In the genomic region with DNA sequence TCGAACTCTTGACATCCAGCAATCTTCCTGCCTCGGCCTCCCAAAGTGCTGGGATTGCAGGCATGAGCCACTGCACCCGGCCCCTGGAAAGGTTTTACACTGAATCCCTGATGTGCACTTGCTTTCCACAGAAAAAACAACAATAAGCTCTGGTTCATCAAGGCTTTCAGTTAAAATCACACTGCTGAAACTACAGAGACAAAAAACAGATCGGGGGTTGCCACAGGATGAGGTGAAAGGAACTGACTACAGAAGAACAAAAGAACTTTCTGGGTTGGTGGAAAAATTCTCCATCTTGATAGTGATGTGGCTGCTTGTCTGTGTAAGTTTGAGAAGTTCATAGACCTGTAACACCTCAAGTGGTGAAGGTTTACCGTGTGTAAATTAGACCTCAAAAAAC, we compare ENCODE assay signal across 10 cellular contexts. TPM values are rescaled to one million over a fixed set of nuclear protein-coding genes. Genes with fewer than 3 reads are reported as not detected.
A peak's percentile ranks its signal among the peaks of the same experiment; 100 is the strongest.
DNase-seq lines count a peak whose midpoint lies in the region; ATAC-seq, FAIRE-seq and TF ChIP-seq lines count a peak whose summit lies in the region.
"Had no signal": no experiment of that assay in that cellular context is flagged by ENCODE, and none has a peak within 500 bp of the region (broad histone marks: within the 10 kb centered on the region; RNA-seq: fewer than 3 reads in every experiment).

No MANE protein-coding gene starts in this region.

- peaks cover 72% of the 10 kb centered on the region for H3K4me1 Mint-ChIP-seq in CD8-positive, alpha-beta T cell (ENCODE audit: low read depth)
- H3K4me1 Mint-ChIP-seq in T-helper 17 cell (peaks cover 51% of the 10 kb centered on the region), MCF 10A (ENCODE audit: insufficient read depth, unreplicated experiment) (peaks cover 26% of the 10 kb centered on the region)
- peaks cover 34 to 72% (median 56%) of the 10 kb centered on the region in 7 donors for H3K4me1 Mint-ChIP-seq in naive thymus-derived CD4-positive, alpha-beta T cell

- H3K9me3 Mint-ChIP-seq in CD8-positive, alpha-beta T cell, result no peaks in the 10 kb centered on the region
- H3K9me3 Mint-ChIP-seq in MCF 10A (ENCODE audit: unreplicated experiment), result no peaks in the 10 kb centered on the region
- no peaks in the 10 kb centered on the region for H3K9me3 Mint-ChIP-seq in naive thymus-derived CD4-positive, alpha-beta T cell

- no peak for TF ChIP-seq CTCF in CD8-positive, alpha-beta T cell (IDR thresholded peaks at IDR 0.05)
- no peak for TF ChIP-seq CTCF in MCF 10A (IDR thresholded peaks at IDR 0.05; ENCODE audit: unreplicated experiment)

- peak overlapping the region; percentile 85 for H3K4me3 ChIP-seq in CD8-positive, alpha-beta T cell (ENCODE audit: low read depth, low read length)
- H3K4me3 ChIP-seq in naive thymus-derived CD4-positive, alpha-beta T cell (ENCODE audit: low read length), result peak overlapping the region; percentile 95

- peak overlapping the region; percentile 74 for H3K27ac ChIP-seq in CD8-positive, alpha-beta T cell (ENCODE audit: low read depth, low read length)
- H3K27ac ChIP-seq in naive thymus-derived CD4-positive, alpha-beta T cell (ENCODE audit: low read depth, low read length), result peak overlapping the region; percentile 83

- ATAC-seq in CD8-positive, alpha-beta T cell, result peak; percentile 26
- peak; percentile 63 for ATAC-seq in T-helper 17 cell
- peak; percentile 60 for ATAC-seq in naive thymus-derived CD4-positive, alpha-beta T cell
- ATAC-seq in HG03469 (IDR thresholded peaks at IDR 0.05; ENCODE audit: unreplicated experiment), result no peak

- peak overlapping the region; percentile 94 for H3K4me3 Mint-ChIP-seq in CD8-positive, alpha-beta T cell
- peak overlapping the region; percentile 94 for H3K4me3 Mint-ChIP-seq in T-helper 17 cell
- peak overlapping the region; percentile 77 for H3K4me3 Mint-ChIP-seq in MCF 10A (ENCODE audit: unreplicated experiment)
- peak overlapping the region; percentile 86 to 99 (median 98) for H3K4me3 Mint-ChIP-seq in naive thymus-derived CD4-positive, alpha-beta T cell

- POLR2A ChIA-PET in CD8-positive, alpha-beta T cell (lab: Charles Lee), result interaction anchor here (0.7 to 6.2 kb wide), 25 partner anchors 9 to 148 kb away, joined by 3 to 55 read pairs (median 5); a partner anchor contains a TSS
- POLR2A ChIA-PET in MCF 10A (lab: Yijun Ruan, JAX), result interaction anchor here (0.8 to 4.7 kb wide), 4 partner anchors 26 to 66 kb away, joined by 3 to 33 read pairs (median 16); no protein-coding TSS in a partner anchor
- POLR2A ChIA-PET in naive thymus-derived CD4-positive, alpha-beta T cell (lab: Charles Lee), result interaction anchor here (0.6 to 8.9 kb wide), 26 partner anchors 9 to 331 kb away, joined by 3 to 111 read pairs (median 4); a partner anchor contains a TSS

- peak in 4 of 7 experiments; percentile 46 to 71 (median 51) for DNase-seq in CD8-positive, alpha-beta T cell
- DNase-seq in T-helper 17 cell (peak in 2 of 3 donors; percentile 21 to 25), MCF 10A (ENCODE audit: unreplicated experiment) (no peak), urothelium cell line (ENCODE audit: low spot score) (no peak), ureter (ENCODE audit: low spot score) (no peak), COLO829 (ENCODE audit: low spot score) (no peak)
- DNase-seq in naive thymus-derived CD4-positive, alpha-beta T cell, result peak in 8 of 9 donors; percentile 30 to 94 (median 91)
- DNase-seq: erythroblast, NCI-H226 had no signal

- H3K36me3 ChIP-seq in CD8-positive, alpha-beta T cell (ENCODE audit: insufficient read depth, low read length), result peaks cover 11% of the 10 kb centered on the region
- H3K36me3 ChIP-seq in naive thymus-derived CD4-positive, alpha-beta T cell (ENCODE audit: control insufficient read depth in 2 of 3, insufficient read depth in 3 of 3, low read length in 3 of 3), result peaks cover 0 to 32% (median 6%) of the 10 kb centered on the region in 3 experiments

- peaks cover 57% of the 10 kb centered on the region for H3K36me3 Mint-ChIP-seq in CD8-positive, alpha-beta T cell
- H3K36me3 Mint-ChIP-seq in T-helper 17 cell (ENCODE audit: low read depth) (peaks cover 3% of the 10 kb centered on the region), MCF 10A (ENCODE audit: insufficient read depth, unreplicated experiment) (peaks cover 17% of the 10 kb centered on the region)
- H3K36me3 Mint-ChIP-seq in naive thymus-derived CD4-positive, alpha-beta T cell, result peaks cover 9 to 47% (median 42%) of the 10 kb centered on the region in 5 donors

- CTCF ChIA-PET in CD8-positive, alpha-beta T cell (lab: Charles Lee), result interaction anchor here (0.7 to 5.2 kb wide), 13 partner anchors 8 to 149 kb away, joined by 3 to 68 read pairs (median 4); no protein-coding TSS in a partner anchor
- CTCF ChIA-PET in MCF 10A (lab: Yijun Ruan, JAX), result interaction anchor here (0.6 to 7.4 kb wide), 6 partner anchors 10 to 281 kb away, joined by 3 to 67 read pairs (median 4); no protein-coding TSS in a partner anchor
- CTCF ChIA-PET in naive thymus-derived CD4-positive, alpha-beta T cell (lab: Charles Lee), result interaction anchor here (0.6 to 3.9 kb wide), 12 partner anchors 13 to 149 kb away, joined by 3 to 47 read pairs (median 3); no protein-coding TSS in a partner anchor

- no peak for FAIRE-seq in urothelium cell line (lab: Jason Lieb, UNC)

- H3K9me3 ChIP-seq in CD8-positive, alpha-beta T cell (ENCODE audit: low read length), result no peaks in the 10 kb centered on the region
- H3K9me3 ChIP-seq in T-helper 17 cell (ENCODE audit: control insufficient read depth, low read length, poor library complexity, severe bottlenecking), result no peaks in the 10 kb centered on the region
- no peaks in the 10 kb centered on the region for H3K9me3 ChIP-seq in naive thymus-derived CD4-positive, alpha-beta T cell (ENCODE audit: control insufficient read depth in 2 of 3, low read length in 3 of 3)

- H3K4me1 ChIP-seq in CD8-positive, alpha-beta T cell (ENCODE audit: insufficient read depth, low read length), result peaks cover 47% of the 10 kb centered on the region
- peaks cover 32 to 47% of the 10 kb centered on the region in 2 donors for H3K4me1 ChIP-seq in naive thymus-derived CD4-positive, alpha-beta T cell (ENCODE audit: control insufficient read depth in 2 of 2, insufficient read depth in 2 of 2, low read length in 2 of 2)

- no peaks in the 10 kb centered on the region for H3K27me3 ChIP-seq in CD8-positive, alpha-beta T cell (ENCODE audit: insufficient read depth, low read length)
- no peaks in the 10 kb centered on the region for H3K27me3 ChIP-seq in naive thymus-derived CD4-positive, alpha-beta T cell (ENCODE audit: control insufficient read depth in 2 of 2, insufficient read depth in 2 of 2, low read length in 2 of 2)

- no TSS peak for BruUV-seq in MCF 10A (replicated peaks; lab: Mats Ljungman, UMichigan)

- no peaks in the 10 kb centered on the region for H3K27me3 Mint-ChIP-seq in CD8-positive, alpha-beta T cell (ENCODE audit: low read depth)
- no peaks in the 10 kb centered on the region for H3K27me3 Mint-ChIP-seq in T-helper 17 cell
- no peaks in the 10 kb centered on the region for H3K27me3 Mint-ChIP-seq in MCF 10A (ENCODE audit: insufficient read depth, unreplicated experiment)
- H3K27me3 Mint-ChIP-seq in naive thymus-derived CD4-positive, alpha-beta T cell, result no peaks in the 10 kb centered on the region

- peak overlapping the region; percentile 99 for H3K27ac Mint-ChIP-seq in CD8-positive, alpha-beta T cell
- H3K27ac Mint-ChIP-seq in T-helper 17 cell, result peak overlapping the region; percentile 100
- no peak overlapping the region for H3K27ac Mint-ChIP-seq in MCF 10A (ENCODE audit: low read depth, unreplicated experiment)
- peak overlapping the region; percentile 91 to 100 (median 97) for H3K27ac Mint-ChIP-seq in naive thymus-derived CD4-positive, alpha-beta T cell

- intact Hi-C loops in CD8-positive, alpha-beta T cell (cut with DNase I, micrococcal nuclease), result loop anchor here (1.0 to 10.0 kb wide), 4 partner anchors 18 to 144 kb away; a partner anchor contains a TSS
- intact Hi-C loops in MCF 10A (cut with micrococcal nuclease), result no loop called here
- intact Hi-C loops in naive thymus-derived CD4-positive, alpha-beta T cell (cut with micrococcal nuclease), result loop anchor here (1.0 to 5.0 kb wide), 6 partner anchors 14 to 131 kb away; a partner anchor contains a TSS

RNA-seq across cellular contexts. Expression of a gene that starts 2.9 kb away (rescaled TPM):
- total RNA-seq in CD8-positive, alpha-beta T cell, result 10 to 100 TPM; 45.2 to 48.6 TPM
- total RNA-seq in T-helper 17 cell, result 10 to 100 TPM; 33.7 to 37.8 TPM
- 18.5 and 18.9 TPM in 2 replicates for total RNA-seq in MCF 10A (2022)
- 100 to 1,000 TPM in 2 of 5 experiments, 10 to 100 TPM in 3; 58.6 to 122 (median 72.8) TPM for total RNA-seq in naive thymus-derived CD4-positive, alpha-beta T cell
- 10 to 100 TPM; 27.2 to 56.0 TPM for polyA plus RNA-seq in naive thymus-derived CD4-positive, alpha-beta T cell
- total RNA-seq in ureter, result 27.2 TPM

RNA-seq across cellular contexts. Expression of a gene that starts 42.1 kb away (rescaled TPM):
- total RNA-seq in CD8-positive, alpha-beta T cell, result 10 to 100 TPM; 35.2 to 38.7 TPM
- total RNA-seq in T-helper 17 cell (10 to 100 TPM; 39.0 TPM), MCF 10A (2022) (52.5 and 57.8 TPM in 2 replicates), ureter (34.4 TPM)
- 10 to 100 TPM; 27.6 to 65.1 (median 37.4) TPM for total RNA-seq in naive thymus-derived CD4-positive, alpha-beta T cell
- 100 to 1,000 TPM; 115 to 130 TPM for polyA plus RNA-seq in naive thymus-derived CD4-positive, alpha-beta T cell

RNA-seq across cellular contexts. Expression of a gene that starts 58.2 kb away (rescaled TPM):
- not detected for total RNA-seq in CD8-positive, alpha-beta T cell
- total RNA-seq in T-helper 17 cell (10 to 100 TPM in 1 of 2 donors, 1 to 10 TPM in 1; 3.8 to 68.5 TPM), MCF 10A (2022) (not detected in 2 replicates), ureter (not detected)
- total RNA-seq in naive thymus-derived CD4-positive, alpha-beta T cell, result 1 to 10 TPM in 1 of 5 experiments, not detected in 4; 2.5 TPM
- not detected for polyA plus RNA-seq in naive thymus-derived CD4-positive, alpha-beta T cell

Comparison
In these comparisons a context has a peak if more than half of its experiments do, and no peak if none do; other contexts are left out.
1. DNase-seq: peak in CD8-positive, alpha-beta T cell (4 of 7), T-helper 17 cell (2 of 3) and naive thymus-derived CD4-positive, alpha-beta T cell (8 of 9); none in MCF 10A (single experiment), urothelium cell line (single experiment), ureter (single experiment) and COLO829 (single experiment).
2. Peak in every context shown above with its lines, with median percentiles within 50 percentile points of each other: H3K4me3 Mint-ChIP-seq.